ENCODE assay signal across 15 cellular contexts in genomic region chr3:42162462-42162861, GRCh38.
"Had no signal": no experiment of that assay in that cellular context is flagged by ENCODE, and none has a peak within 500 bp of the region (broad histone marks: within the 10 kb centered on the region; RNA-seq: fewer than 3 reads in every experiment).

No MANE protein-coding gene starts in this region.

- H3K4me3 Mint-ChIP-seq: activated naive CD4-positive, alpha-beta T cell treated with anti-CD3 and anti-CD28 coated beads, Interleukin-2, amount 10 ng/mL, durations not matched to agents 7 days and 5 days; neural crest cell had no signal

- H3K4me3 ChIP-seq: adrenal gland, ovary, sigmoid colon, spleen, thyroid gland had no signal

- H3K9me3 Mint-ChIP-seq: activated naive CD4-positive, alpha-beta T cell treated with anti-CD3 and anti-CD28 coated beads, Interleukin-2, amount 10 ng/mL, durations not matched to agents 7 days and 5 days; activated T-helper 2 cell treated with anti-CD3 and anti-CD28 coated beads, Interferon-gamma antibody, Interleukin-2, Interleukin-4, amounts not matched to agents 10 μg/mL and 5 μg/mL and 100 μg/mL, durations not matched to agents 14 hours and 24 hours and 36 hours; neural crest cell had no signal

- H3K27me3 Mint-ChIP-seq: activated naive CD4-positive, alpha-beta T cell treated with anti-CD3 and anti-CD28 coated beads, Interleukin-2, amount 10 ng/mL, durations not matched to agents 7 days and 5 days had no signal

- H3K9me3 ChIP-seq: adrenal gland, ovary, sigmoid colon, spleen, thyroid gland had no signal

- H3K36me3 Mint-ChIP-seq: activated naive CD4-positive, alpha-beta T cell treated with anti-CD3 and anti-CD28 coated beads, Interleukin-2, amount 10 ng/mL, durations not matched to agents 7 days and 5 days had no signal

- DNase-seq: activated CD4-positive, alpha-beta T cell treated with anti-CD3 and anti-CD28 coated beads for 1 hour; activated CD4-positive, alpha-beta T cell treated with anti-CD3 and anti-CD28 coated beads, Interleukin-2, amount 50 U/mL, for 4 hours; activated naive CD4-positive, alpha-beta T cell treated with anti-CD3 and anti-CD28 coated beads, Interleukin-2, amount 10 ng/mL, durations not matched to agents 7 days and 5 days; adrenal gland; erythroblast; hippocampal formation; kidney; left ventricle myocardium superior; ovary; sigmoid colon; spleen; stimulated activated CD4-positive, alpha-beta T cell treated with anti-CD3 and anti-CD28 coated beads, Interleukin-1b, Interleukin-23, amount 100 ng/mL, for 48 hours; thyroid gland had no signal

- H3K27me3 ChIP-seq: adrenal gland, ovary, sigmoid colon, spleen, thyroid gland had no signal

- H3K27ac Mint-ChIP-seq: activated T-helper 2 cell treated with anti-CD3 and anti-CD28 coated beads, Interferon-gamma antibody, Interleukin-2, Interleukin-4, amounts not matched to agents 10 μg/mL and 5 μg/mL and 100 μg/mL, durations not matched to agents 14 hours and 24 hours and 36 hours had no signal

- H3K36me3 ChIP-seq: adrenal gland, ovary, sigmoid colon, spleen, thyroid gland had no signal

- H3K27ac ChIP-seq: adrenal gland, ovary, sigmoid colon, spleen, thyroid gland had no signal
